In genomic region chrY:16841536-16841935, GRCh38 we compare ENCODE assay signal across 20 cellular contexts.
A peak's percentile ranks its signal among the peaks of the same experiment; 100 is the strongest.
DNase-seq lines count a peak whose midpoint lies in the region; ATAC-seq and TF ChIP-seq lines count a peak whose summit lies in the region.
"Had no signal": no experiment of that assay in that cellular context is flagged by ENCODE, and none has a peak within 500 bp of the region (broad histone marks: within the 10 kb centered on the region; RNA-seq: fewer than 3 reads in every experiment).

No MANE protein-coding gene starts in this region.

- in situ Hi-C loops in GM13976 (cut with MboI; ENCODE audit: low sequenced_read_pairs, unreplicated experiment), result no loop called here

- peak; percentile 61 for ATAC-seq in foreskin keratinocyte
- ATAC-seq in GM21515 (IDR thresholded peaks at IDR 0.05; ENCODE audit: unreplicated experiment), result no peak
- ATAC-seq: HepG2, K562 had no signal

- no peaks in the 10 kb centered on the region for H3K4me1 ChIP-seq in foreskin keratinocyte
- H3K4me1 ChIP-seq in esophagus muscularis mucosa, result no peaks in the 10 kb centered on the region

- H3K27me3 ChIP-seq in foreskin keratinocyte, result no peaks in the 10 kb centered on the region
- H3K27me3 ChIP-seq in esophagus muscularis mucosa, result no peaks in the 10 kb centered on the region

- H3K4me3 ChIP-seq in esophagus muscularis mucosa, result no peak overlapping the region
- H3K4me3 ChIP-seq: GM23248, K562 had no signal

- TF ChIP-seq POLR2A in esophagus muscularis mucosa (IDR thresholded peaks at IDR 0.05; ENCODE audit: low read depth), result no peak

- no peak overlapping the region for H3K27ac ChIP-seq in foreskin keratinocyte
- H3K27ac ChIP-seq in esophagus muscularis mucosa (replicated peaks in 1 of 4), result no peak overlapping the region
- H3K27ac ChIP-seq: GM23248 had no signal

- TF ChIP-seq EP300 in esophagus muscularis mucosa (IDR thresholded peaks at IDR 0.05), result no peak

- no peaks in the 10 kb centered on the region for H3K9me3 ChIP-seq in esophagus muscularis mucosa

- TF ChIP-seq CTCF in foreskin keratinocyte (conservative IDR thresholded peaks at IDR 0.05) (no peak), GM13976 (IDR thresholded peaks at IDR 0.05; ENCODE audit: borderline replicate concordance, control extremely low read depth, extremely low read depth, insufficient read depth, missing control alignments) (no peak), esophagus muscularis mucosa (IDR thresholded peaks at IDR 0.05) (no peak)

- H3K36me3 ChIP-seq in esophagus muscularis mucosa, result no peaks in the 10 kb centered on the region

- intact Hi-C loops in esophagus muscularis mucosa (cut with DNase I), result no loop called here

- DNase-seq in HT1080 (ENCODE audit: low read depth), result peak; percentile 7
- DNase-seq in T1000 (lab: John Stamatoyannopoulos, UW), result peak; percentile 2
- peak; percentile 24 to 25 for DNase-seq in foreskin keratinocyte
- DNase-seq in GM13976 (ENCODE audit: low spot score), result no peak
- no peak for DNase-seq in NCI-H69 (lab: John Stamatoyannopoulos, UW)
- no peak for DNase-seq in esophagus muscularis mucosa (ENCODE audit: extremely low spot score)
- DNase-seq: CD4-positive, CD25-positive, alpha-beta regulatory T cell; DMS79; GM23248; HCEC 1CT; MM.1S; NCI-H1048; NCI-H1436; NCI-H1930; NCI-H345; NCI-H524; SHP77 had no signal

Comparison
In these comparisons a context has a peak if more than half of its experiments do, and no peak if none do; other contexts are left out.
1. DNase-seq: peak in HT1080 (single experiment), T1000 (single experiment) and foreskin keratinocyte (2 of 2); none in GM13976 (single experiment), NCI-H69 (single experiment) and esophagus muscularis mucosa (single experiment).